2 cellular contexts compared by ENCODE assay signal in genomic region chr6:46263709-46264091, GRCh38.
A peak's percentile ranks its signal among the peaks of the same experiment; 100 is the strongest.
TF ChIP-seq lines count a peak whose summit lies in the region.

No MANE protein-coding gene starts in this region.

TF ChIP-seq in IMR-90, 13 proteins besides CTCF, POLR2A, EP300 and RAD21:
- TF ChIP-seq ELK1 (IDR thresholded peaks at IDR 0.05; ENCODE audit: borderline replicate concordance, low read depth, low read length) (no peak), MAFK (IDR thresholded peaks at IDR 0.05; ENCODE audit: low read depth, low read length) (no peak), CEBPB (IDR thresholded peaks at IDR 0.05; ENCODE audit: low read depth, low read length) (peak; percentile 62)

TF ChIP-seq in endothelial cell of umbilical vein, 7 proteins besides CTCF, POLR2A, EP300 and RAD21:
- TF ChIP-seq FOS (IDR thresholded peaks at IDR 0.05; ENCODE audit: borderline replicate concordance, insufficient read depth, low read length), result no peak
- peak; percentile 43 for TF ChIP-seq JUN (IDR thresholded peaks at IDR 0.05; ENCODE audit: borderline replicate concordance, insufficient read depth, insufficient read length, low read depth)
- no peak for TF ChIP-seq POLR2AphosphoS5 (IDR thresholded peaks at IDR 0.05; ENCODE audit: insufficient read depth, low read depth, low read length)
